In the genomic region with DNA sequence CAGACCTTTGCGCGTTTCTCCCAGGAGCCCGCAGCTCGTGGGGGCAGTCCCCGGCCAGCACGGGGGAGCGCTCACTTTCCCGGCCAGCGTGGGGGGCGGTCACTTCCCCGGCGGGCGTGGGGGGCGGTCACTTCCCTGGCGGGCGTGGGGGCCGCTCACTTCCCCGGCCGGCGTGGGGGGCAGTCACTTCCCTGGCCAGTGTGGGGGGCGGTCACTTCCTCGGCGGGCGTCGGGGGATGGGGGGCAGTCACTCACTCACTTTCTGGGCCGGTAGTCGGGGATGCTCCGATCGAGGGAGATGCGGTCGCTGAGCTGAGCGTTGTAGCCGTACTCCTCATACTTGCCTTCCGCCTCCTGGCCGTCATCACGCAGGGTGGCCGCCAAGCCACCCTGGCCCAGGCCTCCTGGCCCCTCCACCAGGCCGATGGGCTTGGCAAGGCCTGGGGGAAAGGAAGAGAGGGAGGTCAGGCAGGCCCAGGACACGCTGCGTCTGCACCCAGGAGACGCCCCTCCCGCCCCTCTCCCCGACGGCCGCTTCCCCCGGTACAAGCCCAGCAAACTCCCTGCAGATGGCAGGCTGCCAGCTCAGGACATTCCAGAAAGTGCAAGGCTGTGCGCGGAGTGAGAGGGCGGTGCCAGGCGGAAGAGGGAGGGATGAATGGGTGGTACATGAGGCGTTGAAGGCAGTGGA, we compare ENCODE assay signal across 9 cellular contexts. TPM values are rescaled to one million over a fixed set of nuclear protein-coding genes. Genes with fewer than 3 reads are reported as not detected.
A peak's percentile ranks its signal among the peaks of the same experiment; 100 is the strongest.
DNase-seq lines count a peak whose midpoint lies in the region; ATAC-seq, FAIRE-seq and TF ChIP-seq lines count a peak whose summit lies in the region.
"Had no signal": no experiment of that assay in that cellular context is flagged by ENCODE, and none has a peak within 500 bp of the region (broad histone marks: within the 10 kb centered on the region; RNA-seq: fewer than 3 reads in every experiment).

No MANE protein-coding gene starts in this region.

- intact Hi-C loops in left ventricle myocardium superior (cut with micrococcal nuclease) = no loop called here

- TF ChIP-seq CTCF in HEK293 (tag by site-specific recombination; IDR thresholded peaks at IDR 0.05) (no peak), WERI-Rb-1 (IDR thresholded peaks at IDR 0.05; ENCODE audit: low read depth, low read length) (no peak), progenitor cell of endocrine pancreas (IDR thresholded peaks at IDR 0.05; ENCODE audit: unreplicated experiment) (no peak)

- H3K9me3 ChIP-seq in HEK293 (ENCODE audit: control insufficient read depth, insufficient read depth, low read depth, low read length) (no peaks in the 10 kb centered on the region), WERI-Rb-1 (ENCODE audit: severe bottlenecking) (no peaks in the 10 kb centered on the region), small intestine (ENCODE audit: control insufficient read depth, low read depth) (no peaks in the 10 kb centered on the region)

- DNase-seq in WERI-Rb-1 (peak; percentile 34), left ventricle myocardium superior (peak; percentile 75), small intestine (peak; percentile 12), Kasumi-1 (lab: John Stamatoyannopoulos, UW) (no peak), NCI-H2107 treated with DMSO at 0.1 percent for 48 hours (lab: John Stamatoyannopoulos, UW; ENCODE audit: unreplicated experiment) (no peak), progenitor cell of endocrine pancreas (ENCODE audit: low spot score, unreplicated experiment) (no peak)
- DNase-seq: activated CD4-positive, CD25-positive, alpha-beta regulatory T cell had no signal

- H3K27me3 ChIP-seq in WERI-Rb-1 (ENCODE audit: insufficient read depth, low read depth, severe bottlenecking) (no peaks in the 10 kb centered on the region), small intestine (ENCODE audit: control insufficient read depth in 2 of 2, insufficient read depth in 2 of 2, low read length in 2 of 2) (peaks cover 0 to 2% of the 10 kb centered on the region in 2 donors)

- H3K27ac ChIP-seq in HEK293 (ENCODE audit: extremely low read depth, low read depth, low read length) = no peak overlapping the region
- no peak overlapping the region for H3K27ac ChIP-seq in WERI-Rb-1
- no peak overlapping the region for H3K27ac ChIP-seq in small intestine (ENCODE audit: low read depth in 1 of 2, low read length in 1 of 2)

- no peaks in the 10 kb centered on the region for H3K4me1 Mint-ChIP-seq in progenitor cell of endocrine pancreas (ENCODE audit: low read depth)

- no peak overlapping the region for H3K4me3 ChIP-seq in HEK293 (ENCODE audit: low read depth, low read length)
- H3K4me3 ChIP-seq in WERI-Rb-1 (ENCODE audit: low read depth, low read length) = no peak overlapping the region
- no peak overlapping the region for H3K4me3 ChIP-seq in small intestine (ENCODE audit: low read depth in 1 of 2, low read length in 2 of 2)

- H3K4me1 ChIP-seq in HEK293 (ENCODE audit: control insufficient read depth, insufficient read depth, low read length) (no peaks in the 10 kb centered on the region), small intestine (ENCODE audit: control insufficient read depth in 2 of 2, insufficient read depth in 1 of 2, low read depth in 1 of 2, low read length in 1 of 2) (no peaks in the 10 kb centered on the region)

- H3K9me3 Mint-ChIP-seq in progenitor cell of endocrine pancreas (ENCODE audit: low read depth) = no peaks in the 10 kb centered on the region

- no peak overlapping the region for H3K4me3 Mint-ChIP-seq in progenitor cell of endocrine pancreas (ENCODE audit: low read depth)

- peaks cover 49% of the 10 kb centered on the region for H3K27me3 Mint-ChIP-seq in progenitor cell of endocrine pancreas

- POLR2A ChIA-PET in HEK293 (lab: Yijun Ruan, JAX) = interaction anchor here (0.6 kb wide), 1 partner anchor 163 kb away, joined by 7 read pairs; no protein-coding TSS in a partner anchor

- H3K36me3 ChIP-seq in HEK293 (ENCODE audit: control insufficient read depth in 2 of 2, insufficient read depth in 1 of 2, low read length in 2 of 2) (no peaks in the 10 kb centered on the region), WERI-Rb-1 (no peaks in the 10 kb centered on the region), small intestine (ENCODE audit: control insufficient read depth in 2 of 2, insufficient read depth in 2 of 2, low read length in 2 of 2) (no peaks in the 10 kb centered on the region)

- no peak overlapping the region for H3K27ac Mint-ChIP-seq in progenitor cell of endocrine pancreas

- no peak for FAIRE-seq in small intestine (lab: Jason Lieb, UNC)

- H3K36me3 Mint-ChIP-seq in progenitor cell of endocrine pancreas (ENCODE audit: insufficient read depth) = no peaks in the 10 kb centered on the region

- WGBS in small intestine, 3 donors = 9 to 15% (median 15%) methylated on average over 29 to 51 of the region's 51 CpGs

- CTCF ChIA-PET in HEK293 (lab: Yijun Ruan, JAX) = interaction anchor here (0.6 kb wide), 2 partner anchors 87 to 175 kb away, joined by 3 read pairs; no protein-coding TSS in a partner anchor

- ATAC-seq in left ventricle myocardium superior = peak; percentile 77
- no peak for ATAC-seq in GM19328 (IDR thresholded peaks at IDR 0.05; ENCODE audit: unreplicated experiment)

TF ChIP-seq in HEK293, 187 proteins besides CTCF, POLR2A, EP300 and RAD21:
- TF ChIP-seq KLF1 (tag by site-specific recombination; IDR thresholded peaks at IDR 0.05) (peak; percentile 90), ZNF433 (tag by site-specific recombination; IDR thresholded peaks at IDR 0.05; ENCODE audit: low read depth) (no peak)

RNA-seq across cellular contexts. Expression of gene GALNT9, which starts 43.3 kb away (rescaled TPM):
- total RNA-seq in left ventricle myocardium superior = 1.6 TPM
- under 1 TPM in 1 of 3 donors, not detected in 2; 0.79 TPM for polyA plus RNA-seq in small intestine
- 0.24 and 0.36 TPM in 2 replicates for total RNA-seq in progenitor cell of endocrine pancreas

Comparison
In these comparisons a context has a peak if more than half of its experiments do, and no peak if none do; other contexts are left out.
1. DNase-seq: peak in WERI-Rb-1 (single experiment), left ventricle myocardium superior (single experiment) and small intestine (single experiment); none in Kasumi-1 (0 of 2), NCI-H2107 treated with DMSO at 0.1 percent for 48 hours (single experiment) and progenitor cell of endocrine pancreas (single experiment).